In the genomic region with DNA sequence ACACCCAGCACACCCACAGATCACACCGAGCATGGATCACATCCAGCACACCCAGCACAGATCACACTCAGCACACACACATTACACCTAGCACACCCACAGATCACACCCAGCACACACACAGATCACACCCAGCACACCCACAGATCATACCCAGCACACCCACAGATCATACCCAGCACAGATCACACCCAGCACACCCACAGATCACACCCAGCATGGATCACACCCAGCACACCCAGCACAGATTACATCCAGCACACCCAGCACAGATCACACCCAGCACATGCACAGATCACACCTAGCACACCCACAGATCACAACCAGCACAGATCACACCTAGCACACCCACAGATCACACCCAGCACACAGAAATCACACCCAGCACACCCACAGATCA, we compare ENCODE assay signal across 21 cellular contexts.
DNase-seq lines count a peak whose midpoint lies in the region; TF ChIP-seq lines count a peak whose summit lies in the region.
"Had no signal": no experiment of that assay in that cellular context is flagged by ENCODE, and none has a peak within 500 bp of the region (broad histone marks: within the 10 kb centered on the region; RNA-seq: fewer than 3 reads in every experiment).

No MANE protein-coding gene starts in this region.

- H3K4me3 ChIP-seq in HEK293 (ENCODE audit: low read depth, low read length) (no peak overlapping the region), neutrophil (ENCODE audit: low read depth in 1 of 2, low read length in 1 of 2) (no peak overlapping the region), esophagus squamous epithelium (no peak overlapping the region)
- H3K4me3 ChIP-seq: BLaER1, GM12878 had no signal

- WGBS in esophagus squamous epithelium, 2 donors, result 80% methylated on average over 1 of the region's 1 CpG; no CpG with 5 or more reads in 1 of the 2 donors

- no peaks in the 10 kb centered on the region for H3K27me3 ChIP-seq in neutrophil
- no peaks in the 10 kb centered on the region for H3K27me3 ChIP-seq in esophagus squamous epithelium
- H3K27me3 ChIP-seq: BE2C, BLaER1 had no signal

- H3K36me3 ChIP-seq in HEK293 (ENCODE audit: control insufficient read depth in 2 of 2, insufficient read depth in 1 of 2, low read length in 2 of 2), result no peaks in the 10 kb centered on the region
- H3K36me3 ChIP-seq in neutrophil, result peaks cover 100% of the 10 kb centered on the region
- no peaks in the 10 kb centered on the region for H3K36me3 ChIP-seq in esophagus squamous epithelium
- H3K36me3 ChIP-seq: BE2C had no signal

- CTCF ChIA-PET in HEK293 (lab: Yijun Ruan, JAX), result no interaction called here

- POLR2A ChIA-PET in HEK293 (lab: Yijun Ruan, JAX), result no interaction called here

- H3K9me3 ChIP-seq in HEK293 (ENCODE audit: control insufficient read depth, insufficient read depth, low read depth, low read length) (no peaks in the 10 kb centered on the region), neutrophil (peaks cover 5% of the 10 kb centered on the region), esophagus squamous epithelium (no peaks in the 10 kb centered on the region)
- H3K9me3 ChIP-seq: BE2C had no signal

- intact Hi-C loops in esophagus squamous epithelium (cut with DNase I), result no loop called here

- TF ChIP-seq POLR2A in esophagus squamous epithelium (IDR thresholded peaks at IDR 0.05), result no peak

- no peak for TF ChIP-seq CTCF in HEK293 (tag by site-specific recombination; IDR thresholded peaks at IDR 0.05)
- no peak for TF ChIP-seq CTCF in neutrophil (IDR thresholded peaks at IDR 0.05)
- TF ChIP-seq CTCF in esophagus squamous epithelium (IDR thresholded peaks at IDR 0.05), result no peak

- H3K4me1 ChIP-seq in HEK293 (ENCODE audit: control insufficient read depth, insufficient read depth, low read length) (no peaks in the 10 kb centered on the region), neutrophil (ENCODE audit: control insufficient read depth in 1 of 2, insufficient read depth in 1 of 2, low read depth in 1 of 2, low read length in 1 of 2) (peaks cover 0 to 12% of the 10 kb centered on the region in 2 experiments), esophagus squamous epithelium (no peaks in the 10 kb centered on the region)
- H3K4me1 ChIP-seq: BE2C had no signal

- no peak for DNase-seq in activated T-cell treated with anti-CD3 and anti-CD28 coated beads, Interleukin-2, amount 50 U/mL, for 48 hours
- DNase-seq in effector CD4-positive, alpha-beta T cell, result no peak
- no peak for DNase-seq in esophagus squamous epithelium (lab: John Stamatoyannopoulos, UW)
- DNase-seq: 8988T; ACHN; BE2C; C1 segment of cervical spinal cord; CD4-positive, CD25-positive, alpha-beta regulatory T cell; CD8-positive, alpha-beta memory T cell; COR-L47; DMS 273 treated with DMSO at 0.1 percent for 48 hours; DMS153; DMS53; DMS79; DND-41; EL; GDM1 had no signal

- H3K27ac ChIP-seq in HEK293 (ENCODE audit: extremely low read depth, low read depth, low read length), result no peak overlapping the region
- H3K27ac ChIP-seq in neutrophil, result peak overlapping the region; percentile 38
- no peak overlapping the region for H3K27ac ChIP-seq in esophagus squamous epithelium
- H3K27ac ChIP-seq: BLaER1 had no signal

TF ChIP-seq in HEK293, 187 proteins besides CTCF, POLR2A, EP300 and RAD21:
- peak; percentile 25; the same call in 1 of the 2 replicates for TF ChIP-seq EGR2 (tag by site-specific recombination; IDR thresholded peaks at IDR 0.05; ENCODE audit: low read depth)
- TF ChIP-seq, protein P1, sequence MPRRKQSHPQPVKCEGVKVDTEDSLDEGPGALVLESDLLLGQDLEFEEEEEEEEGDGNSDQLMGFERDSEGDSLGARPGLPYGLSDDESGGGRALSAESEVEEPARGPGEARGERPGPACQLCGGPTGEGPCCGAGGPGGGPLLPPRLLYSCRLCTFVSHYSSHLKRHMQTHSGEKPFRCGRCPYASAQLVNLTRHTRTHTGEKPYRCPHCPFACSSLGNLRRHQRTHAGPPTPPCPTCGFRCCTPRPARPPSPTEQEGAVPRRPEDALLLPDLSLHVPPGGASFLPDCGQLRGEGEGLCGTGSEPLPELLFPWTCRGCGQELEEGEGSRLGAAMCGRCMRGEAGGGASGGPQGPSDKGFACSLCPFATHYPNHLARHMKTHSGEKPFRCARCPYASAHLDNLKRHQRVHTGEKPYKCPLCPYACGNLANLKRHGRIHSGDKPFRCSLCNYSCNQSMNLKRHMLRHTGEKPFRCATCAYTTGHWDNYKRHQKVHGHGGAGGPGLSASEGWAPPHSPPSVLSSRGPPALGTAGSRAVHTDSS (tag by site-specific recombination; IDR thresholded peaks at IDR 0.05), result no peak
- 0 out of 2 replicates have a peak, but pooled peaks have one; percentile 8 for TF ChIP-seq ZFHX2 (tag by site-specific recombination; conservative IDR thresholded peaks at IDR 0.05)
- TF ChIP-seq, protein P2, sequence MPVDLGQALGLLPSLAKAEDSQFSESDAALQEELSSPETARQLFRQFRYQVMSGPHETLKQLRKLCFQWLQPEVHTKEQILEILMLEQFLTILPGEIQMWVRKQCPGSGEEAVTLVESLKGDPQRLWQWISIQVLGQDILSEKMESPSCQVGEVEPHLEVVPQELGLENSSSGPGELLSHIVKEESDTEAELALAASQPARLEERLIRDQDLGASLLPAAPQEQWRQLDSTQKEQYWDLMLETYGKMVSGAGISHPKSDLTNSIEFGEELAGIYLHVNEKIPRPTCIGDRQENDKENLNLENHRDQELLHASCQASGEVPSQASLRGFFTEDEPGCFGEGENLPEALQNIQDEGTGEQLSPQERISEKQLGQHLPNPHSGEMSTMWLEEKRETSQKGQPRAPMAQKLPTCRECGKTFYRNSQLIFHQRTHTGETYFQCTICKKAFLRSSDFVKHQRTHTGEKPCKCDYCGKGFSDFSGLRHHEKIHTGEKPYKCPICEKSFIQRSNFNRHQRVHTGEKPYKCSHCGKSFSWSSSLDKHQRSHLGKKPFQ (tag by site-specific recombination; IDR thresholded peaks at IDR 0.05), result peak; percentile 96
- no peak for TF ChIP-seq GLI4 (tag by site-specific recombination; IDR thresholded peaks at IDR 0.05)
